Comparison of ENCODE assay signal across 9 cellular contexts in the genomic region with DNA sequence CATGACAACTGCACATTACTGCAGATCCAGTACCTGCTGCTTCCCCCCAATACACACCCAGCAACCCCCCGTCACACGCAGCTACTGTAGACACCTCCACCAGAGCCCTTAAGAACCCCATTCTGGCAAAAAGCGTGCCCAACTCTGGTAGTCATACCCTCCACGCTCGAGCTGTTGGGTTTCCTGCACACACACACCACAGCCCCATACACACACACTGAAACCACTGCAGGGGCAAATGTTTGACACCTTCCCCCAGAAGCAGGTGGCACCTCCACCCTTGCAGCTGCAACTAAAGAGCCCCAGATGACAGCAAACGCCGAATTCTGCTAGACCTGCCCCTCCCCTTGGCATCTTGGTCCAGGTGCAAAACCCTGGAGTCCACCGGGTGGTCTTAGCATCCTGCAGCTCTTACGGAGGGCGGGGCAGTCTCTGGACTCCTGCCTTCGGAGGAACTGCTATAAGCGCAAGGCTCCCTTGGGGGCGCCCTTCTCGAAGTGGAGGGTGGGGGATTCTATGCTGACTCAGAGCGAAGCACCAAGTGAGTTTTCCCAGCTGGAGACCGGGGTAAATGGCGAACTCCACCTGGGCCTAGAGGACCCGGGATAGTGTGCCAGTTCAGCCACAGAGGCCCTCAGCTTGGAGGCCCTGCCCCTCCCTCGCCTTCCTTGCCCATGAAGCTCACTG. TPM values are rescaled to one million over a fixed set of nuclear protein-coding genes. Genes with fewer than 3 reads are reported as not detected.
A peak's percentile ranks its signal among the peaks of the same experiment; 100 is the strongest.
DNase-seq lines count a peak whose midpoint lies in the region; ATAC-seq and TF ChIP-seq lines count a peak whose summit lies in the region.
"Had no signal": no experiment of that assay in that cellular context is flagged by ENCODE, and none has a peak within 500 bp of the region (broad histone marks: within the 10 kb centered on the region; RNA-seq: fewer than 3 reads in every experiment).

No MANE protein-coding gene starts in this region.

- no peak overlapping the region for H3K27ac Mint-ChIP-seq in activated naive CD4-positive, alpha-beta T cell treated with anti-CD3 and anti-CD28 coated beads, Interleukin-2, amount 10 ng/mL, durations not matched to agents 7 days and 5 days
- no peak overlapping the region for H3K27ac Mint-ChIP-seq in stimulated activated naive CD8-positive, alpha-beta T cell treated with anti-CD3 and anti-CD28 coated beads, Interleukin-15, amount 100 ng/mL, for 72 hours

- H3K4me2 ChIP-seq in PC-3 (ENCODE audit: low read length), result no peak overlapping the region

- TF ChIP-seq CTCF in PC-3 (conservative IDR thresholded peaks at IDR 0.05; ENCODE audit: low read depth, low read length), result no peak; the same call in 1 of the 2 replicates

- no peaks in the 10 kb centered on the region for H3K9me3 ChIP-seq in PC-3 (ENCODE audit: low read length)

- H2AFZ ChIP-seq in PC-3 (ENCODE audit: low read length), result no peak overlapping the region

- H3F3A ChIP-seq in PC-3 (ENCODE audit: low read length, unreplicated experiment), result no peaks in the 10 kb centered on the region

- intact Hi-C loops in PC-3 (cut with micrococcal nuclease), result no loop called here

- H3K36me3 Mint-ChIP-seq in activated naive CD4-positive, alpha-beta T cell treated with anti-CD3 and anti-CD28 coated beads, Interleukin-2, amount 10 ng/mL, durations not matched to agents 7 days and 5 days, result no peaks in the 10 kb centered on the region

- H3K4me1 Mint-ChIP-seq in activated naive CD4-positive, alpha-beta T cell treated with anti-CD3 and anti-CD28 coated beads, Interleukin-2, amount 10 ng/mL, durations not matched to agents 7 days and 5 days, result peaks cover 16% of the 10 kb centered on the region
- peaks cover 29% of the 10 kb centered on the region for H3K4me1 Mint-ChIP-seq in stimulated activated naive CD8-positive, alpha-beta T cell treated with anti-CD3 and anti-CD28 coated beads, Interleukin-15, amount 100 ng/mL, for 72 hours

- BruUV-seq in PC-3 (replicated peaks; lab: Mats Ljungman, UMichigan), result no TSS peak

- H3K27me3 Mint-ChIP-seq in activated naive CD4-positive, alpha-beta T cell treated with anti-CD3 and anti-CD28 coated beads, Interleukin-2, amount 10 ng/mL, durations not matched to agents 7 days and 5 days, result peaks cover 25% of the 10 kb centered on the region
- H3K27me3 Mint-ChIP-seq in stimulated activated naive CD8-positive, alpha-beta T cell treated with anti-CD3 and anti-CD28 coated beads, Interleukin-15, amount 100 ng/mL, for 72 hours, result peaks cover 29% of the 10 kb centered on the region

- H3K4me3 ChIP-seq in PC-3 (ENCODE audit: low read length), result no peak overlapping the region

- H3K9me2 ChIP-seq in PC-3 (replicated peaks; ENCODE audit: low read length), result no peaks in the 10 kb centered on the region

- peak; percentile 29 for ATAC-seq in stimulated activated naive CD8-positive, alpha-beta T cell treated with anti-CD3 and anti-CD28 coated beads, Interleukin-15, amount 100 ng/mL, for 72 hours
- ATAC-seq in HG02852 (IDR thresholded peaks at IDR 0.05; ENCODE audit: unreplicated experiment) (no peak), PC-3 (no peak)

- H3K27me3 ChIP-seq in PC-3 (ENCODE audit: low read length), result peaks cover 10% of the 10 kb centered on the region; the same call in 1 of the 2 replicates

- POLR2A ChIA-PET in PC-3 (lab: Charles Lee; ENCODE audit: unreplicated experiment), result no interaction called here

- no peak overlapping the region for H3K9ac ChIP-seq in PC-3 (ENCODE audit: low read length)

- H3K4me3 Mint-ChIP-seq in activated naive CD4-positive, alpha-beta T cell treated with anti-CD3 and anti-CD28 coated beads, Interleukin-2, amount 10 ng/mL, durations not matched to agents 7 days and 5 days, result peak overlapping the region; percentile 18
- peak overlapping the region; percentile 59 to 71 for H3K4me3 Mint-ChIP-seq in stimulated activated naive CD8-positive, alpha-beta T cell treated with anti-CD3 and anti-CD28 coated beads, Interleukin-15, amount 100 ng/mL, for 72 hours

- no peaks in the 10 kb centered on the region for H4K20me1 ChIP-seq in PC-3 (ENCODE audit: low read length)

- CTCF ChIA-PET in activated naive CD4-positive, alpha-beta T cell treated with anti-CD3 and anti-CD28 coated beads, Interleukin-2, amount 10 ng/mL, durations not matched to agents 7 days and 5 days (lab: Charles Lee), result interaction anchor here (0.8 to 1.3 kb wide), 2 partner anchors 16 to 451 kb away, joined by 3 read pairs; no protein-coding TSS in a partner anchor
- CTCF ChIA-PET in PC-3 (lab: Charles Lee), result no interaction called here

- no peak overlapping the region for H3K27ac ChIP-seq in PC-3 (ENCODE audit: low read length)

- no peaks in the 10 kb centered on the region for H3K9me3 Mint-ChIP-seq in activated naive CD4-positive, alpha-beta T cell treated with anti-CD3 and anti-CD28 coated beads, Interleukin-2, amount 10 ng/mL, durations not matched to agents 7 days and 5 days
- no peaks in the 10 kb centered on the region for H3K9me3 Mint-ChIP-seq in stimulated activated naive CD8-positive, alpha-beta T cell treated with anti-CD3 and anti-CD28 coated beads, Interleukin-15, amount 100 ng/mL, for 72 hours

- no peak for DNase-seq in activated naive CD4-positive, alpha-beta T cell treated with anti-CD3 and anti-CD28 coated beads, Interleukin-2, amount 10 ng/mL, durations not matched to agents 7 days and 5 days
- no peak for DNase-seq in activated naive CD4-positive, alpha-beta T cell treated with Interleukin-2 at 50 U/mL for 16 hours
- peak; percentile 16 to 67 for DNase-seq in NCI-H526 (lab: John Stamatoyannopoulos, UW)
- peak; percentile 51 for DNase-seq in germinal center (ENCODE audit: low spot score)
- no peak for DNase-seq in stimulated activated naive CD8-positive, alpha-beta T cell treated with anti-CD3 and anti-CD28 coated beads, Interleukin-15, amount 100 ng/mL, for 72 hours
- DNase-seq in PC-3, result no peak
- no peak for DNase-seq in activated effector memory CD4-positive, alpha-beta T cell treated with anti-CD3 and anti-CD28 coated beads, Interleukin-2, amount 50 U/mL, for 16 hours

- H3K4me1 ChIP-seq in PC-3 (ENCODE audit: insufficient read depth, low read length), result peaks cover 7% of the 10 kb centered on the region

- no peaks in the 10 kb centered on the region for H3K79me2 ChIP-seq in PC-3 (ENCODE audit: low read length)

- H3K36me3 ChIP-seq in PC-3 (ENCODE audit: low read depth, low read length), result no peaks in the 10 kb centered on the region

RNA-seq across cellular contexts. Expression of gene FRMPD3, which starts 1.5 kb away (rescaled TPM):
- 0.04 TPM in 1 of 2 replicates, not detected in the other for total RNA-seq in PC-3 (2014; rRNA removed)
- total RNA-seq: endothelial cell of umbilical vein had no signal

Comparison
In these comparisons a context has a peak if more than half of its experiments do, and no peak if none do; other contexts are left out.
1. DNase-seq: peak in NCI-H526 (2 of 2) and germinal center (single experiment); none in activated naive CD4-positive, alpha-beta T cell treated with anti-CD3 and anti-CD28 coated beads, Interleukin-2, amount 10 ng/mL, durations not matched to agents 7 days and 5 days (single experiment), activated naive CD4-positive, alpha-beta T cell treated with Interleukin-2 at 50 U/mL for 16 hours (single experiment), stimulated activated naive CD8-positive, alpha-beta T cell treated with anti-CD3 and anti-CD28 coated beads, Interleukin-15, amount 100 ng/mL, for 72 hours (0 of 2), PC-3 (single experiment) and activated effector memory CD4-positive, alpha-beta T cell treated with anti-CD3 and anti-CD28 coated beads, Interleukin-2, amount 50 U/mL, for 16 hours (single experiment).